In genomic region chr7:50920031-50920635, GRCh38 we compare ENCODE assay signal across 26 cellular contexts.
"Had no signal": no experiment of that assay in that cellular context is flagged by ENCODE, and none has a peak within 500 bp of the region (broad histone marks: within the 10 kb centered on the region; RNA-seq: fewer than 3 reads in every experiment).

No MANE protein-coding gene starts in this region.

- H3K27ac ChIP-seq: cardiac muscle cell, Peyer's patch had no signal

- H3K27me3 ChIP-seq: cardiac muscle cell, MG63, Peyer's patch had no signal

- H3K9me3 Mint-ChIP-seq: activated naive CD4-positive, alpha-beta T cell treated with anti-CD3 and anti-CD28 coated beads for 36 hours; activated T-helper 17 cell treated with anti-CD3 and anti-CD28 coated beads, Interleukin-2, amount 50 U/mL, for 72 hours; brain; WTC11 had no signal

- H3K27ac Mint-ChIP-seq: activated naive CD4-positive, alpha-beta T cell treated with anti-CD3 and anti-CD28 coated beads for 36 hours; activated naive CD8-positive, alpha-beta T cell; activated T-helper 17 cell treated with anti-CD3 and anti-CD28 coated beads, Interleukin-2, amount 50 U/mL, for 72 hours; brain; T-helper 17 cell; WTC11 had no signal

- H3K36me3 ChIP-seq: cardiac muscle cell, MG63, Peyer's patch had no signal

- H3K4me1 Mint-ChIP-seq: activated T-helper 17 cell treated with anti-CD3 and anti-CD28 coated beads, Interleukin-2, amount 50 U/mL, for 72 hours; brain; T-helper 17 cell had no signal

- H3K36me3 Mint-ChIP-seq: activated naive CD8-positive, alpha-beta T cell; brain; WTC11 had no signal

- H3K4me3 Mint-ChIP-seq: activated naive CD4-positive, alpha-beta T cell treated with anti-CD3 and anti-CD28 coated beads for 36 hours; activated naive CD8-positive, alpha-beta T cell; activated T-helper 17 cell treated with anti-CD3 and anti-CD28 coated beads, Interleukin-2, amount 50 U/mL, for 72 hours; brain; T-helper 17 cell; WTC11 had no signal

- H3K4me3 ChIP-seq: cardiac muscle cell, MG63, Peyer's patch had no signal

- H3K4me1 ChIP-seq: Peyer's patch had no signal

- H3K9me3 ChIP-seq: MG63, Peyer's patch had no signal

- DNase-seq: activated CD4-positive, alpha-beta T cell treated with anti-CD3 and anti-CD28 coated beads for 48 hours; activated CD4-positive, alpha-beta T cell treated with anti-CD3 and anti-CD28 coated beads, Interleukin-2, amount 50 U/mL, for 4 hours; activated CD4-positive, CD25-positive, alpha-beta regulatory T cell treated with anti-CD3 and anti-CD28 coated beads, Interleukin-2, amount 50 U/mL, for 72 hours; activated gamma-delta T cell; activated naive CD4-positive, alpha-beta T cell treated with anti-CD3 and anti-CD28 coated beads for 36 hours; activated T-cell treated with anti-CD3 and anti-CD28 coated beads for 4 hours; activated T-cell treated with anti-CD3 and anti-CD28 coated beads, Interleukin-2, amount 50 U/mL, for 48 hours; aorta; IMR-90; KBM-7; MG63; NCI-H1436; NCI-H1694 treated with DMSO at 0.1 percent for 48 hours; NCI-H2029 treated with DMSO at 0.1 percent for 48 hours; NCI-H446; NCI-H526; NCI-H774; Peyer's patch; SHP77 treated with DMSO at 0.1 percent for 48 hours; T-helper 17 cell; T-helper 9 cell had no signal

- ATAC-seq: activated T-helper 17 cell treated with anti-CD3 and anti-CD28 coated beads, Interleukin-2, amount 50 U/mL, for 72 hours; T-helper 17 cell; WTC11 had no signal
